In the genomic region with DNA sequence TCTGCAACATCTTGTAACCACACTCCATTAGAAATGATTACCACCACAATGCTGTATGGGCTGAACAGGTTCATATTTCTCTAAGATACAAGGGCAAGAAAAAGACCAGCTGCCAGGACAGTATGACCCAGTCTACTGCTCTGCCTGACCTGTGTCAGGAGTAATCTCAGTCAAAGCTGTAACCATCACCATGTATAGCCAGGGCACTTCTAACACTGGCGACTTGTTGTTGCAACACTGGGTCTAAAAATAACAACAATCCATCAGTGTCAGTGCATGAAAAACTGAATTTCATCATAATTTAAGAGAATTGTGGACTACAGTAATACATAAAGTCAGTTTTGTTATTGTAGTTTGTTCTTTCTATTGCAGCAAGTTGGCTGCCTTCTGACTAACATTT, we compare ENCODE assay signal across 1 cellular context.
TF ChIP-seq lines count a peak whose summit lies in the region.

No MANE protein-coding gene starts in this region.

TF ChIP-seq in GM23338, 12 proteins besides CTCF, POLR2A, EP300 and RAD21 (continued from another document):
- TF ChIP-seq, protein P1, sequence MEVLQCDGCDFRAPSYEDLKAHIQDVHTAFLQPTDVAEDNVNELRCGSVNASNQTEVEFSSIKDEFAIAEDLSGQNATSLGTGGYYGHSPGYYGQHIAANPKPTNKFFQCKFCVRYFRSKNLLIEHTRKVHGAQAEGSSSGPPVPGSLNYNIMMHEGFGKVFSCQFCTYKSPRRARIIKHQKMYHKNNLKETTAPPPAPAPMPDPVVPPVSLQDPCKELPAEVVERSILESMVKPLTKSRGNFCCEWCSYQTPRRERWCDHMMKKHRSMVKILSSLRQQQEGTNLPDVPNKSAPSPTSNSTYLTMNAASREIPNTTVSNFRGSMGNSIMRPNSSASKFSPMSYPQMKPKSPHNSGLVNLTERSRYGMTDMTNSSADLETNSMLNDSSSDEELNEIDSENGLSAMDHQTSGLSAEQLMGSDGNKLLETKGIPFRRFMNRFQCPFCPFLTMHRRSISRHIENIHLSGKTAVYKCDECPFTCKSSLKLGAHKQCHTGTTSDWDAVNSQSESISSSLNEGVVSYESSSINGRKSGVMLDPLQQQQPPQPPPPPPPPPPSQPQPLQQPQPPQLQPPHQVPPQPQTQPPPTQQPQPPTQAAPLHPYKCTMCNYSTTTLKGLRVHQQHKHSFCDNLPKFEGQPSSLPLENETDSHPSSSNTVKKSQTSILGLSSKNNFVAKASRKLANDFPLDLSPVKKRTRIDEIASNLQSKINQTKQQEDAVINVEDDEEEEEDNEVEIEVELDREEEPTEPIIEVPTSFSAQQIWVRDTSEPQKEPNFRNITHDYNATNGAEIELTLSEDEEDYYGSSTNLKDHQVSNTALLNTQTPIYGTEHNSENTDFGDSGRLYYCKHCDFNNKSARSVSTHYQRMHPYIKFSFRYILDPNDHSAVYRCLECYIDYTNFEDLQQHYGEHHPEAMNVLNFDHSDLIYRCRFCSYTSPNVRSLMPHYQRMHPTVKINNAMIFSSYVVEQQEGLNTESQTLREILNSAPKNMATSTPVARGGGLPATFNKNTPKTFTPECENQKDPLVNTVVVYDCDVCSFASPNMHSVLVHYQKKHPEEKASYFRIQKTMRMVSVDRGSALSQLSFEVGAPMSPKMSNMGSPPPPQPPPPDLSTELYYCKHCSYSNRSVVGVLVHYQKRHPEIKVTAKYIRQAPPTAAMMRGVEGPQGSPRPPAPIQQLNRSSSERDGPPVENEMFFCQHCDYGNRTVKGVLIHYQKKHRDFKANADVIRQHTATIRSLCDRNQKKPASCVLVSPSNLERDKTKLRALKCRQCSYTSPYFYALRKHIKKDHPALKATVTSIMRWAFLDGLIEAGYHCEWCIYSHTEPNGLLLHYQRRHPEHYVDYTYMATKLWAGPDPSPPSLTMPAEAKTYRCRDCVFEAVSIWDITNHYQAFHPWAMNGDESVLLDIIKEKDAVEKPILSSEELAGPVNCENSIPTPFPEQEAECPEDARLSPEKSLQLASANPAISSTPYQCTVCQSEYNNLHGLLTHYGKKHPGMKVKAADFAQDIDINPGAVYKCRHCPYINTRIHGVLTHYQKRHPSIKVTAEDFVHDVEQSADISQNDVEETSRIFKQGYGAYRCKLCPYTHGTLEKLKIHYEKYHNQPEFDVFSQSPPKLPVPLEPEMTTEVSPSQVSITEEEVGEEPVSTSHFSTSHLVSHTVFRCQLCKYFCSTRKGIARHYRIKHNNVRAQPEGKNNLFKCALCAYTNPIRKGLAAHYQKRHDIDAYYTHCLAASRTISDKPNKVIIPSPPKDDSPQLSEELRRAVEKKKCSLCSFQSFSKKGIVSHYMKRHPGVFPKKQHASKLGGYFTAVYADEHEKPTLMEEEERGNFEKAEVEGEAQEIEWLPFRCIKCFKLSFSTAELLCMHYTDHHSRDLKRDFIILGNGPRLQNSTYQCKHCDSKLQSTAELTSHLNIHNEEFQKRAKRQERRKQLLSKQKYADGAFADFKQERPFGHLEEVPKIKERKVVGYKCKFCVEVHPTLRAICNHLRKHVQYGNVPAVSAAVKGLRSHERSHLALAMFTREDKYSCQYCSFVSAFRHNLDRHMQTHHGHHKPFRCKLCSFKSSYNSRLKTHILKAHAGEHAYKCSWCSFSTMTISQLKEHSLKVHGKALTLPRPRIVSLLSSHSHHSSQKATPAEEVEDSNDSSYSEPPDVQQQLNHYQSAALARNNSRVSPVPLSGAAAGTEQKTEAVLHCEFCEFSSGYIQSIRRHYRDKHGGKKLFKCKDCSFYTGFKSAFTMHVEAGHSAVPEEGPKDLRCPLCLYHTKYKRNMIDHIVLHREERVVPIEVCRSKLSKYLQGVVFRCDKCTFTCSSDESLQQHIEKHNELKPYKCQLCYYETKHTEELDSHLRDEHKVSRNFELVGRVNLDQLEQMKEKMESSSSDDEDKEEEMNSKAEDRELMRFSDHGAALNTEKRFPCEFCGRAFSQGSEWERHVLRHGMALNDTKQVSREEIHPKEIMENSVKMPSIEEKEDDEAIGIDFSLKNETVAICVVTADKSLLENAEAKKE (CRISPR knock-in tag; IDR thresholded peaks at IDR 0.05): no peak
- TF ChIP-seq EZH2 (IDR thresholded peaks at IDR 0.05; ENCODE audit: low read depth, unreplicated experiment) (no peak), CREB1 (CRISPR knock-in tag; IDR thresholded peaks at IDR 0.05; ENCODE audit: low read depth) (no peak), EZH2phosphoT487 (IDR thresholded peaks at IDR 0.05; ENCODE audit: unreplicated experiment) (no peak), POLR2AphosphoS5 (IDR thresholded peaks at IDR 0.05; ENCODE audit: low read depth) (no peak), JUNB (IDR thresholded peaks at IDR 0.05; ENCODE audit: unreplicated experiment) (no peak), ZNF114 (CRISPR knock-in tag; IDR thresholded peaks at IDR 0.05) (no peak)
- TF ChIP-seq, protein P2, sequence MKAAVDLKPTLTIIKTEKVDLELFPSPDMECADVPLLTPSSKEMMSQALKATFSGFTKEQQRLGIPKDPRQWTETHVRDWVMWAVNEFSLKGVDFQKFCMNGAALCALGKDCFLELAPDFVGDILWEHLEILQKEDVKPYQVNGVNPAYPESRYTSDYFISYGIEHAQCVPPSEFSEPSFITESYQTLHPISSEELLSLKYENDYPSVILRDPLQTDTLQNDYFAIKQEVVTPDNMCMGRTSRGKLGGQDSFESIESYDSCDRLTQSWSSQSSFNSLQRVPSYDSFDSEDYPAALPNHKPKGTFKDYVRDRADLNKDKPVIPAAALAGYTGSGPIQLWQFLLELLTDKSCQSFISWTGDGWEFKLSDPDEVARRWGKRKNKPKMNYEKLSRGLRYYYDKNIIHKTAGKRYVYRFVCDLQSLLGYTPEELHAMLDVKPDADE (IDR thresholded peaks at IDR 0.05): no peak
